Comparison of ENCODE assay signal across 20 cellular contexts in genomic region chr6:70388814-70389213, GRCh38.
"Had no signal": no experiment of that assay in that cellular context is flagged by ENCODE, and none has a peak within 500 bp of the region (broad histone marks: within the 10 kb centered on the region; RNA-seq: fewer than 3 reads in every experiment).

No MANE protein-coding gene starts in this region.

- FAIRE-seq: RCC 7860 had no signal

- H3K9me3 ChIP-seq: SJSA1 had no signal

- H3K36me3 ChIP-seq: SJSA1 had no signal

- H3K4me3 ChIP-seq: SJSA1, SK-N-MC had no signal

- DNase-seq: IMR-90, Kasumi-1, MM.1S, NCI-H1092 treated with DMSO at 0.1 percent for 48 hours, NCI-H1436, NCI-H187, NCI-H2029, NCI-H2081 treated with DMSO at 0.1 percent for 48 hours, NCI-H2171, NCI-H226, NCI-H446, NCI-H510A, NCI-H524 treated with DMSO at 0.1 percent for 48 hours, Right ventricle myocardium superior, RPMI8226, SIG-M5 had no signal

- H3K9ac ChIP-seq: KMS-11 had no signal

- H3K27ac ChIP-seq: KMS-11, SJSA1, SK-N-MC had no signal

- H3K4me1 ChIP-seq: SJSA1 had no signal

- H3K4me2 ChIP-seq: KMS-11 had no signal
